Comparison of ENCODE assay signal across 8 cellular contexts in genomic region chr1:150976879-150977694, GRCh38. TPM values are rescaled to one million over a fixed set of nuclear protein-coding genes. Genes with fewer than 3 reads are reported as not detected.
DNase-seq lines count a peak whose midpoint lies in the region; ATAC-seq and FAIRE-seq lines count a peak whose summit lies in the region.

No MANE protein-coding gene starts in this region.

- H3K9ac ChIP-seq in HUES64 (ENCODE audit: low read depth, low read length), result peak overlapping the region; percentile 22; the same call in 1 of the 2 replicates

- peaks cover 9% of the 10 kb centered on the region for H3K36me3 Mint-ChIP-seq in T-helper 2 cell treated with Interferon-gamma antibody and Interleukin-4, amounts not matched to agents 5 μg/mL and 100 μg/mL, for 36 hours (ENCODE audit: low read depth)

- H3K9me3 Mint-ChIP-seq in T-helper 2 cell treated with Interferon-gamma antibody and Interleukin-4, amounts not matched to agents 5 μg/mL and 100 μg/mL, for 36 hours, result no peaks in the 10 kb centered on the region

- DNase-seq in 8988T (peak; percentile 97), amniotic epithelial cell (ENCODE audit: low read depth) (peak; percentile 37), iPS-NIHi11 (ENCODE audit: low spot score) (peak; percentile 65), small intestine (peak; percentile 96), NCI-H146 treated with DMSO at 0.1 percent for 48 hours (lab: John Stamatoyannopoulos, UW; ENCODE audit: unreplicated experiment) (no peak)
- DNase-seq in T-helper 2 cell treated with Interferon-gamma antibody and Interleukin-4, amounts not matched to agents 5 μg/mL and 100 μg/mL, for 36 hours (ENCODE audit: low spot score), result peak; percentile 62

- H3K27ac Mint-ChIP-seq in T-helper 2 cell treated with Interferon-gamma antibody and Interleukin-4, amounts not matched to agents 5 μg/mL and 100 μg/mL, for 36 hours, result peak overlapping the region; percentile 71

- H3K4me3 Mint-ChIP-seq in T-helper 2 cell treated with Interferon-gamma antibody and Interleukin-4, amounts not matched to agents 5 μg/mL and 100 μg/mL, for 36 hours, result peak overlapping the region; percentile 73

- no peaks in the 10 kb centered on the region for H3K27me3 Mint-ChIP-seq in T-helper 2 cell treated with Interferon-gamma antibody and Interleukin-4, amounts not matched to agents 5 μg/mL and 100 μg/mL, for 36 hours (ENCODE audit: low read depth)

- FAIRE-seq in small intestine (lab: Jason Lieb, UNC), result no peak

- H3K4me1 Mint-ChIP-seq in T-helper 2 cell treated with Interferon-gamma antibody and Interleukin-4, amounts not matched to agents 5 μg/mL and 100 μg/mL, for 36 hours (ENCODE audit: low read depth), result peaks cover 42% of the 10 kb centered on the region

- H3K4me1 ChIP-seq in HUES64 (ENCODE audit: insufficient read depth, low read length) (peaks cover 54% of the 10 kb centered on the region), small intestine (ENCODE audit: control insufficient read depth in 2 of 2, insufficient read depth in 1 of 2, low read depth in 1 of 2, low read length in 1 of 2) (peaks cover 0 to 6% of the 10 kb centered on the region in 2 donors)

- H3K36me3 ChIP-seq in HUES64 (ENCODE audit: insufficient read depth, low read length) (0 out of 2 replicates have a peak, but pooled peaks cover 4% of the 10 kb centered on the region), small intestine (ENCODE audit: control insufficient read depth in 2 of 2, insufficient read depth in 2 of 2, low read length in 2 of 2) (no peaks in the 10 kb centered on the region)

- no peaks in the 10 kb centered on the region for H3K9me3 ChIP-seq in HUES64 (ENCODE audit: insufficient read depth, low read depth, low read length)
- no peaks in the 10 kb centered on the region for H3K9me3 ChIP-seq in small intestine (ENCODE audit: control insufficient read depth, low read depth)

- H3K4me3 ChIP-seq in HUES64 (ENCODE audit: low read length), result peak overlapping the region; percentile 3; the same call in 1 of the 2 replicates
- no peak overlapping the region for H3K4me3 ChIP-seq in small intestine (ENCODE audit: low read depth in 1 of 2, low read length in 2 of 2)

- ATAC-seq in HG03045 (IDR thresholded peaks at IDR 0.05; ENCODE audit: unreplicated experiment), result no peak

- WGBS in HUES64, result 39% methylated on average over 11 of the region's 11 CpGs
- 11 to 43% (median 37%) methylated on average over 11 of the region's 11 CpGs for WGBS in small intestine, 3 donors

- no peaks in the 10 kb centered on the region for H3K27me3 ChIP-seq in HUES64 (ENCODE audit: insufficient read depth, low read length)
- no peaks in the 10 kb centered on the region for H3K27me3 ChIP-seq in small intestine (ENCODE audit: control insufficient read depth in 2 of 2, insufficient read depth in 2 of 2, low read length in 2 of 2)

- H3K27ac ChIP-seq in HUES64 (ENCODE audit: low read depth, low read length) (peak overlapping the region; percentile 13; the same call in 1 of the 2 replicates), small intestine (ENCODE audit: low read depth in 1 of 2, low read length in 1 of 2) (peak overlapping the region; percentile 63 to 77)

RNA-seq across cellular contexts. Expression of gene CERS2, which starts 2.5 kb away (rescaled TPM):
- 118 TPM for polyA plus RNA-seq in HUES64 (2013, experiment 1 of 2)
- polyA plus RNA-seq in HUES64 (2013, experiment 2 of 2), result 116 TPM
- polyA plus RNA-seq in small intestine, result 100 to 1,000 TPM; 111 to 202 (median 183) TPM

RNA-seq across cellular contexts. Expression of gene ANXA9, which starts 5.0 kb away (rescaled TPM):
- polyA plus RNA-seq in HUES64 (2013, experiment 1 of 2), result 0.75 TPM
- polyA plus RNA-seq in HUES64 (2013, experiment 2 of 2), result 0.57 TPM
- polyA plus RNA-seq in small intestine, result under 1 TPM in 2 of 3 donors, not detected in 1; 0.43 to 0.89 TPM

RNA-seq across cellular contexts. Expression of gene MINDY1, which starts 29.6 kb away (rescaled TPM):
- 5.3 TPM for polyA plus RNA-seq in HUES64 (2013, experiment 1 of 2)
- 7.8 TPM for polyA plus RNA-seq in HUES64 (2013, experiment 2 of 2)
- 10 to 100 TPM in 2 of 3 donors, 1 to 10 TPM in 1; 9.5 to 17.2 (median 16.3) TPM for polyA plus RNA-seq in small intestine

RNA-seq across cellular contexts. Expression of gene PRUNE1, which starts 31.2 kb away (rescaled TPM):
- 20.7 TPM for polyA plus RNA-seq in HUES64 (2013, experiment 1 of 2)
- polyA plus RNA-seq in HUES64 (2013, experiment 2 of 2), result 24.7 TPM
- polyA plus RNA-seq in small intestine, result 10 to 100 TPM; 15.1 to 15.9 (median 15.4) TPM

RNA-seq across cellular contexts. Expression of gene SETDB1, which starts 50.9 kb away (rescaled TPM):
- polyA plus RNA-seq in HUES64 (2013, experiment 1 of 2), result 28.2 TPM
- 32.1 TPM for polyA plus RNA-seq in HUES64 (2013, experiment 2 of 2)
- polyA plus RNA-seq in small intestine, result 10 to 100 TPM; 12.7 to 20.4 (median 18.4) TPM
